ENCODE assay signal across 1 cellular context in genomic region chr4:54571293-54571723, GRCh38.
A peak's percentile ranks its signal among the peaks of the same experiment; 100 is the strongest.
TF ChIP-seq lines count a peak whose summit lies in the region.

No MANE protein-coding gene starts in this region.

TF ChIP-seq in K562, 482 proteins besides CTCF, POLR2A, EP300 and RAD21 (continued from another document):
- TF ChIP-seq KDM2B (CRISPR knock-in tag; IDR thresholded peaks at IDR 0.05): no peak
- no peak for TF ChIP-seq NR2F6 (CRISPR knock-in tag; IDR thresholded peaks at IDR 0.05)
- no peak for TF ChIP-seq BRF1 (IDR thresholded peaks at IDR 0.05; ENCODE audit: borderline replicate concordance, extremely low read depth, insufficient read length)
- TF ChIP-seq, protein P1, sequence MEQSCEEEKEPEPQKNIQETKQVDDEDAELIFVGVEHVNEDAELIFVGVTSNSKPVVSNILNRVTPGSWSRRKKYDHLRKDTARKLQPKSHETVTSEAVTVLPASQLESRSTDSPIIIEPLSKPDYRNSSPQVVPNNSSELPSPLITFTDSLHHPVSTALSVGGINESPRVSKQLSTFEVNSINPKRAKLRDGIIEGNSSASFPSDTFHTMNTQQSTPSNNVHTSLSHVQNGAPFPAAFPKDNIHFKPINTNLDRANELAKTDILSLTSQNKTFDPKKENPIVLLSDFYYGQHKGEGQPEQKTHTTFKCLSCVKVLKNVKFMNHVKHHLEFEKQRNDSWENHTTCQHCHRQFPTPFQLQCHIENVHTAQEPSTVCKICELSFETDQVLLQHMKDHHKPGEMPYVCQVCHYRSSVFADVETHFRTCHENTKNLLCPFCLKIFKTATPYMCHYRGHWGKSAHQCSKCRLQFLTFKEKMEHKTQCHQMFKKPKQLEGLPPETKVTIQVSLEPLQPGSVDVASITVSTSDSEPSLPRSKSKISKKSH (CRISPR knock-in tag; IDR thresholded peaks at IDR 0.05): no peak
- peak; percentile 38; the same call in 1 of the 2 replicates for TF ChIP-seq ZBTB7A (IDR thresholded peaks at IDR 0.05; ENCODE audit: borderline replicate concordance, control insufficient read depth, low read depth, low read length)
- peak; percentile 94 for TF ChIP-seq ZNF197 (CRISPR knock-in tag; IDR thresholded peaks at IDR 0.05; ENCODE audit: low read depth)
- TF ChIP-seq ZNF644 (tag; IDR thresholded peaks at IDR 0.05; ENCODE audit: low read depth): peak; percentile 92
- TF ChIP-seq ZC3H4 (CRISPR knock-in tag; IDR thresholded peaks at IDR 0.05; ENCODE audit: borderline replicate concordance): no peak
- no peak for TF ChIP-seq SRF (CRISPR knock-in tag; IDR thresholded peaks at IDR 0.05)
- peak; percentile 84 for TF ChIP-seq ZNF24 (IDR thresholded peaks at IDR 0.05)
- no peak for TF ChIP-seq POLR2H (tag; IDR thresholded peaks at IDR 0.05; ENCODE audit: low read depth)
- peak in 1 of 2 experiments; percentile 69; a peak in 2 of 4 replicates for TF ChIP-seq MAZ (CRISPR knock-in tag; conservative IDR thresholded peaks at IDR 0.05 in 1 of 2, IDR thresholded peaks at IDR 0.05 in 1 of 2)
- TF ChIP-seq RBM17 (IDR thresholded peaks at IDR 0.05; ENCODE audit: borderline replicate concordance, low read depth, low read length): no peak
- TF ChIP-seq, protein P2, sequence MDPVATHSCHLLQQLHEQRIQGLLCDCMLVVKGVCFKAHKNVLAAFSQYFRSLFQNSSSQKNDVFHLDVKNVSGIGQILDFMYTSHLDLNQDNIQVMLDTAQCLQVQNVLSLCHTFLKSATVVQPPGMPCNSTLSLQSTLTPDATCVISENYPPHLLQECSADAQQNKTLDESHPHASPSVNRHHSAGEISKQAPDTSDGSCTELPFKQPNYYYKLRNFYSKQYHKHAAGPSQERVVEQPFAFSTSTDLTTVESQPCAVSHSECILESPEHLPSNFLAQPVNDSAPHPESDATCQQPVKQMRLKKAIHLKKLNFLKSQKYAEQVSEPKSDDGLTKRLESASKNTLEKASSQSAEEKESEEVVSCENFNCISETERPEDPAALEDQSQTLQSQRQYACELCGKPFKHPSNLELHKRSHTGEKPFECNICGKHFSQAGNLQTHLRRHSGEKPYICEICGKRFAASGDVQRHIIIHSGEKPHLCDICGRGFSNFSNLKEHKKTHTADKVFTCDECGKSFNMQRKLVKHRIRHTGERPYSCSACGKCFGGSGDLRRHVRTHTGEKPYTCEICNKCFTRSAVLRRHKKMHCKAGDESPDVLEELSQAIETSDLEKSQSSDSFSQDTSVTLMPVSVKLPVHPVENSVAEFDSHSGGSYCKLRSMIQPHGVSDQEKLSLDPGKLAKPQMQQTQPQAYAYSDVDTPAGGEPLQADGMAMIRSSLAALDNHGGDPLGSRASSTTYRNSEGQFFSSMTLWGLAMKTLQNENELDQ (CRISPR knock-in tag; IDR thresholded peaks at IDR 0.05; ENCODE audit: borderline replicate concordance): no peak
- no peak for TF ChIP-seq CREBBP (IDR thresholded peaks at IDR 0.05; ENCODE audit: low read depth, low read length)
- no peak for TF ChIP-seq MCM2 (IDR thresholded peaks at IDR 0.05; ENCODE audit: low read depth)
- TF ChIP-seq SREBF1 (IDR thresholded peaks at IDR 0.05; ENCODE audit: borderline replicate concordance, low read depth, low read length): no peak
